In genomic region chr11:116972692-116973091, GRCh38 we compare ENCODE assay signal across 17 cellular contexts.
DNase-seq lines count a peak whose midpoint lies in the region; ATAC-seq and TF ChIP-seq lines count a peak whose summit lies in the region.
"Had no signal": no experiment of that assay in that cellular context is flagged by ENCODE, and none has a peak within 500 bp of the region (broad histone marks: within the 10 kb centered on the region; RNA-seq: fewer than 3 reads in every experiment).

No MANE protein-coding gene starts in this region.

- DNase-seq in Caco-2, result peak in 1 of 2 experiments; percentile 24
- DNase-seq in NCI-H2227 treated with DMSO at 0.1 percent for 48 hours (lab: John Stamatoyannopoulos, UW), result peak; percentile 34
- DNase-seq in endothelial cell (ENCODE audit: low spot score), result no peak
- no peak for DNase-seq in omental fat pad (ENCODE audit: low spot score)
- DNase-seq in natural killer cell treated with Interleukin-12 subunit alpha and Interleukin-12 subunit beta and Interleukin-15 and Interleukin-18, amount 100 ng/mL, for 72 hours (ENCODE audit: low spot score), result no peak
- DNase-seq in mesenchymal stem cell, result no peak
- no peak for DNase-seq in testis
- DNase-seq: activated CD4-positive, alpha-beta T cell treated with anti-CD3 and anti-CD28 coated beads, Interleukin-2, amount 10 ng/mL, durations not matched to agents 24 days and 14 days; activated T-cell treated with anti-CD3 and anti-CD28 coated beads, Interleukin-2, amount 50 U/mL, for 4 hours; adrenal gland; CD8-positive, alpha-beta memory T cell; Karpas-422; naive thymus-derived CD8-positive, alpha-beta T cell; NCI-H2171 treated with DMSO at 0.1 percent for 48 hours; small intestine had no signal

- H3K9me3 Mint-ChIP-seq in Caco-2 (ENCODE audit: unreplicated experiment), result no peaks in the 10 kb centered on the region
- H3K9me3 Mint-ChIP-seq in endothelial cell (ENCODE audit: unreplicated experiment), result no peaks in the 10 kb centered on the region
- no peaks in the 10 kb centered on the region for H3K9me3 Mint-ChIP-seq in natural killer cell treated with Interleukin-12 subunit alpha and Interleukin-12 subunit beta and Interleukin-15 and Interleukin-18, amount 100 ng/mL, for 72 hours
- H3K9me3 Mint-ChIP-seq: activated CD4-positive, alpha-beta T cell treated with anti-CD3 and anti-CD28 coated beads, Interleukin-2, amount 10 ng/mL, durations not matched to agents 24 days and 14 days; activated T-cell treated with anti-CD3 and anti-CD28 coated beads, Interleukin-2, amount 50 U/mL, for 4 hours; CD8-positive, alpha-beta memory T cell; naive thymus-derived CD8-positive, alpha-beta T cell had no signal

- POLR2A ChIA-PET in Caco-2 (lab: Charles Lee), result interaction anchor here (0.6 to 0.8 kb wide), 3 partner anchors 39 to 125 kb away, joined by 3 to 7 read pairs (median 3); no protein-coding TSS in a partner anchor

- H3K27ac Mint-ChIP-seq in Caco-2 (ENCODE audit: unreplicated experiment) (peak overlapping the region; percentile 79), endothelial cell (ENCODE audit: unreplicated experiment) (peak overlapping the region; percentile 19)
- no peak overlapping the region for H3K27ac Mint-ChIP-seq in natural killer cell treated with Interleukin-12 subunit alpha and Interleukin-12 subunit beta and Interleukin-15 and Interleukin-18, amount 100 ng/mL, for 72 hours
- H3K27ac Mint-ChIP-seq: activated CD4-positive, alpha-beta T cell treated with anti-CD3 and anti-CD28 coated beads, Interleukin-2, amount 10 ng/mL, durations not matched to agents 24 days and 14 days had no signal

- CTCF ChIA-PET in Caco-2 (lab: Charles Lee), result interaction anchor here (0.9 to 1.6 kb wide), 11 partner anchors 10 to 254 kb away, joined by 3 to 9 read pairs (median 4); partner anchors contain the start of gene SIK3

- no peak overlapping the region for H2BK5ac ChIP-seq in mesenchymal stem cell (ENCODE audit: low read depth, low read length, poor library complexity, severe bottlenecking)

- no peak overlapping the region for H2BK15ac ChIP-seq in mesenchymal stem cell (ENCODE audit: low read depth, poor library complexity, severe bottlenecking)

- no peak overlapping the region for H3K4me3 Mint-ChIP-seq in Caco-2 (ENCODE audit: unreplicated experiment)
- no peak overlapping the region for H3K4me3 Mint-ChIP-seq in endothelial cell (ENCODE audit: unreplicated experiment)
- H3K4me3 Mint-ChIP-seq in natural killer cell treated with Interleukin-12 subunit alpha and Interleukin-12 subunit beta and Interleukin-15 and Interleukin-18, amount 100 ng/mL, for 72 hours, result no peak overlapping the region
- H3K4me3 Mint-ChIP-seq: activated CD4-positive, alpha-beta T cell treated with anti-CD3 and anti-CD28 coated beads, Interleukin-2, amount 10 ng/mL, durations not matched to agents 24 days and 14 days; activated T-cell treated with anti-CD3 and anti-CD28 coated beads, Interleukin-2, amount 50 U/mL, for 4 hours; CD8-positive, alpha-beta memory T cell; naive thymus-derived CD8-positive, alpha-beta T cell had no signal

- H3K14ac ChIP-seq in mesenchymal stem cell (ENCODE audit: low read length in 2 of 2), result no peak overlapping the region

- intact Hi-C loops in Caco-2 (cut with micrococcal nuclease; ENCODE audit: unreplicated experiment), result loop anchor here (1.0 kb wide), 1 partner anchor 126 kb away; the partner anchor contains the start of gene SIK3
- intact Hi-C loops in testis (cut with DNase I; ENCODE audit: low total_unique reads), result no loop called here

- H3F3A ChIP-seq in neural cell (ENCODE audit: insufficient read depth, low read length, poor library complexity, severe bottlenecking), result no peaks in the 10 kb centered on the region

- no peak overlapping the region for H2BK12ac ChIP-seq in mesenchymal stem cell (ENCODE audit: low read length in 2 of 2)

- H3K4ac ChIP-seq in mesenchymal stem cell (ENCODE audit: low read depth in 1 of 2, low read length in 2 of 2), result no peak overlapping the region

- H3K27me3 ChIP-seq in Caco-2 (replicated peaks; ENCODE audit: control insufficient read depth, insufficient read depth, low read length) (no peaks in the 10 kb centered on the region), neural cell (ENCODE audit: insufficient read depth, low read depth, low read length) (no peaks in the 10 kb centered on the region), mesenchymal stem cell (ENCODE audit: control insufficient read depth in 1 of 2, insufficient read depth in 1 of 2, low read length in 2 of 2) (no peaks in the 10 kb centered on the region), testis (no peaks in the 10 kb centered on the region)
- H3K27me3 ChIP-seq: adrenal gland had no signal

- BruUV-seq in Caco-2 (replicated peaks; lab: Mats Ljungman, UMichigan), result no TSS peak

- H3K4me3 ChIP-seq in Caco-2 (ENCODE audit: low read depth, low read length) (no peak overlapping the region), neural cell (ENCODE audit: low read length) (no peak overlapping the region), mesenchymal stem cell (ENCODE audit: insufficient read depth in 1 of 2, low read depth in 1 of 2, low read length in 2 of 2) (no peak overlapping the region), testis (no peak overlapping the region)
- H3K4me3 ChIP-seq: adrenal gland had no signal

- H4K8ac ChIP-seq in mesenchymal stem cell (ENCODE audit: low read length), result no peak overlapping the region

- TF ChIP-seq RAD21 in neural cell (conservative IDR thresholded peaks at IDR 0.05), result no peak

- H2AFZ ChIP-seq in neural cell (ENCODE audit: low read depth, low read length) (no peak overlapping the region), mesenchymal stem cell (ENCODE audit: low read depth, low read length) (no peak overlapping the region)

- no peak overlapping the region for H3K23ac ChIP-seq in mesenchymal stem cell (ENCODE audit: low read length in 2 of 2)

- H4K20me1 ChIP-seq in neural cell (ENCODE audit: insufficient read depth), result no peaks in the 10 kb centered on the region

- no peak for ATAC-seq in omental fat pad (ENCODE audit: low FRiP score)
- no peak for ATAC-seq in natural killer cell treated with Interleukin-12 subunit alpha and Interleukin-12 subunit beta and Interleukin-15 and Interleukin-18, amount 100 ng/mL, for 72 hours
- ATAC-seq: activated T-cell treated with anti-CD3 and anti-CD28 coated beads, Interleukin-2, amount 50 U/mL, for 4 hours; naive thymus-derived CD8-positive, alpha-beta T cell; Panc1 had no signal

- H3K36me3 ChIP-seq in Caco-2 (ENCODE audit: control insufficient read depth, insufficient read depth, low read length) (no peaks in the 10 kb centered on the region), neural cell (ENCODE audit: insufficient read depth, low read length) (no peaks in the 10 kb centered on the region), mesenchymal stem cell (ENCODE audit: control insufficient read depth in 1 of 2, insufficient read depth in 2 of 2, low read depth in 1 of 2, low read length in 2 of 2) (no peaks in the 10 kb centered on the region), testis (ENCODE audit: low read depth, missing control alignments) (no peaks in the 10 kb centered on the region)
- H3K36me3 ChIP-seq: adrenal gland had no signal

- peaks cover 20% of the 10 kb centered on the region for H3K79me1 ChIP-seq in mesenchymal stem cell (replicated peaks; ENCODE audit: low read length, poor library complexity, severe bottlenecking)

- no peak overlapping the region for H3K18ac ChIP-seq in mesenchymal stem cell (ENCODE audit: low read depth in 1 of 2, low read length in 2 of 2)

- no peak overlapping the region for H3K4me2 ChIP-seq in neural cell (ENCODE audit: low read length)
- no peak overlapping the region for H3K4me2 ChIP-seq in mesenchymal stem cell (ENCODE audit: low read length, poor library complexity, severe bottlenecking)

- TF ChIP-seq CTCF in Caco-2 (IDR thresholded peaks at IDR 0.05; ENCODE audit: insufficient read depth in 1 of 2, low read depth in 1 of 2, low read length in 1 of 2, severe bottlenecking in 1 of 2, unreplicated experiment in 1 of 2), result peak in 1 of 2 experiments; percentile 6
- no peak for TF ChIP-seq CTCF in endothelial cell (IDR thresholded peaks at IDR 0.05; ENCODE audit: unreplicated experiment)
- peak; percentile 23 for TF ChIP-seq CTCF in neural cell (IDR thresholded peaks at IDR 0.05; ENCODE audit: poor library complexity, severe bottlenecking)
- no peak for TF ChIP-seq CTCF in omental fat pad (IDR thresholded peaks at IDR 0.05)
- TF ChIP-seq CTCF in testis (IDR thresholded peaks at IDR 0.05), result no peak

- no peak overlapping the region for H3K9ac ChIP-seq in neural cell (ENCODE audit: low read length)
- H3K9ac ChIP-seq in mesenchymal stem cell (ENCODE audit: low read length), result no peak overlapping the region

- H4K91ac ChIP-seq in mesenchymal stem cell (ENCODE audit: low read length), result no peak overlapping the region

- 94% methylated on average over 4 of the region's 4 CpGs for WGBS in mesenchymal stem cell
- 61 to 81% methylated on average over 4 of the region's 4 CpGs for whole genome bisulfite sequencing in testis, 2 donors

- no peak for TF ChIP-seq POLR2A in testis (IDR thresholded peaks at IDR 0.05)

- no peak overlapping the region for H3K27ac ChIP-seq in neural cell (ENCODE audit: low read length)
- H3K27ac ChIP-seq in mesenchymal stem cell (ENCODE audit: low read length, poor library complexity, severe bottlenecking), result no peak overlapping the region
- H3K27ac ChIP-seq in testis, result no peak overlapping the region
- H3K27ac ChIP-seq: adrenal gland had no signal

- peaks cover 29% of the 10 kb centered on the region for H3K4me1 Mint-ChIP-seq in Caco-2 (ENCODE audit: low read depth, unreplicated experiment)
- H3K4me1 Mint-ChIP-seq in endothelial cell (ENCODE audit: unreplicated experiment), result peaks cover 20% of the 10 kb centered on the region
- H3K4me1 Mint-ChIP-seq in natural killer cell treated with Interleukin-12 subunit alpha and Interleukin-12 subunit beta and Interleukin-15 and Interleukin-18, amount 100 ng/mL, for 72 hours (ENCODE audit: low read depth in 2 of 2), result peaks cover 19 to 20% of the 10 kb centered on the region in 2 donors

- H3K36me3 Mint-ChIP-seq in Caco-2 (ENCODE audit: insufficient read depth, unreplicated experiment), result no peaks in the 10 kb centered on the region
- H3K36me3 Mint-ChIP-seq in endothelial cell (ENCODE audit: low read depth, unreplicated experiment), result no peaks in the 10 kb centered on the region
- no peaks in the 10 kb centered on the region for H3K36me3 Mint-ChIP-seq in natural killer cell treated with Interleukin-12 subunit alpha and Interleukin-12 subunit beta and Interleukin-15 and Interleukin-18, amount 100 ng/mL, for 72 hours

- no peaks in the 10 kb centered on the region for H3K9me2 ChIP-seq in neural cell (ENCODE audit: insufficient read depth, low read length)

- peaks cover 7% of the 10 kb centered on the region for H3K79me2 ChIP-seq in neural cell (replicated peaks; ENCODE audit: insufficient read depth, low read length)

- H3K9me3 ChIP-seq in Caco-2, result no peaks in the 10 kb centered on the region
- no peaks in the 10 kb centered on the region for H3K9me3 ChIP-seq in neural cell (ENCODE audit: low read length)
- no peaks in the 10 kb centered on the region for H3K9me3 ChIP-seq in mesenchymal stem cell (ENCODE audit: control insufficient read depth, low read length)
- no peaks in the 10 kb centered on the region for H3K9me3 ChIP-seq in testis
- H3K9me3 ChIP-seq: adrenal gland had no signal

- no peak overlapping the region for H2AK5ac ChIP-seq in mesenchymal stem cell (ENCODE audit: low read length, severe bottlenecking)

- no peak for TF ChIP-seq EP300 in neural cell (conservative IDR thresholded peaks at IDR 0.05; ENCODE audit: poor library complexity, severe bottlenecking)

- H3K4me1 ChIP-seq in Caco-2 (peaks cover 28% of the 10 kb centered on the region), mesenchymal stem cell (ENCODE audit: control insufficient read depth, insufficient read depth, low read depth, low read length) (peaks cover 3% of the 10 kb centered on the region), testis (no peaks in the 10 kb centered on the region)

- no peak overlapping the region for H2BK120ac ChIP-seq in mesenchymal stem cell (ENCODE audit: low read depth, low read length)

- H3K27me3 Mint-ChIP-seq in Caco-2 (ENCODE audit: insufficient read depth, unreplicated experiment) (no peaks in the 10 kb centered on the region), endothelial cell (ENCODE audit: unreplicated experiment) (peaks cover 3% of the 10 kb centered on the region)
- H3K27me3 Mint-ChIP-seq in natural killer cell treated with Interleukin-12 subunit alpha and Interleukin-12 subunit beta and Interleukin-15 and Interleukin-18, amount 100 ng/mL, for 72 hours, result no peaks in the 10 kb centered on the region
- H3K27me3 Mint-ChIP-seq: activated CD4-positive, alpha-beta T cell treated with anti-CD3 and anti-CD28 coated beads, Interleukin-2, amount 10 ng/mL, durations not matched to agents 24 days and 14 days; CD8-positive, alpha-beta memory T cell; naive thymus-derived CD8-positive, alpha-beta T cell had no signal

Comparison
In these comparisons a context has a peak if more than half of its experiments do, and no peak if none do; other contexts are left out.
1. H3K27ac Mint-ChIP-seq: peak in Caco-2 (single experiment) and endothelial cell (single experiment); none in natural killer cell treated with Interleukin-12 subunit alpha and Interleukin-12 subunit beta and Interleukin-15 and Interleukin-18, amount 100 ng/mL, for 72 hours (0 of 2).